25 cellular contexts compared by ENCODE assay signal in genomic region chr10:113458944-113459343, GRCh38.
"Had no signal": no experiment of that assay in that cellular context is flagged by ENCODE, and none has a peak within 500 bp of the region (broad histone marks: within the 10 kb centered on the region; RNA-seq: fewer than 3 reads in every experiment).

No MANE protein-coding gene starts in this region.

- H3K36me3 ChIP-seq: left lung, right atrium auricular region, right lobe of liver, tibial nerve, upper lobe of left lung had no signal

- H3K4me2 ChIP-seq: smooth muscle cell had no signal

- H3K9ac ChIP-seq: parathyroid adenoma had no signal

- H3K27me3 ChIP-seq: left lung, right atrium auricular region, right lobe of liver, tibial nerve, upper lobe of left lung had no signal

- H3K27ac ChIP-seq: left lung, parathyroid adenoma, right atrium auricular region, right lobe of liver, tibial nerve, upper lobe of left lung had no signal

- H3K79me2 ChIP-seq: parathyroid adenoma had no signal

- DNase-seq: hippocampal formation; immature natural killer cell; kidney; left colon; left lung; midbrain; mucosa of descending colon; naive thymus-derived CD4-positive, alpha-beta T cell; nucleus accumbens; right lobe of liver; stimulated activated CD4-positive, alpha-beta T cell treated with anti-CD3 and anti-CD28 coated beads, Interleukin-1b, Interleukin-23, amount 100 ng/mL, for 48 hours; stimulated activated CD4-positive, alpha-beta T cell treated with anti-CD3 and anti-CD28 coated beads, Interleukin-2, amount 100 ng/mL, for 48 hours; stimulated activated CD4-positive, alpha-beta T cell treated with anti-CD3 and anti-CD28 coated beads, Interleukin-4, amount 100 ng/mL, for 4 hours; stimulated activated CD8-positive, alpha-beta memory T cell treated with anti-CD3 and anti-CD28 coated beads, Interleukin-4, amount 100 ng/mL, for 48 hours; stimulated activated naive CD4-positive, alpha-beta T cell treated with Interleukin-2 at 50 U/mL for 16 hours; stimulated activated naive CD8-positive, alpha-beta T cell treated with anti-CD3 and anti-CD28 coated beads, Interleukin-15, amount 100 ng/mL, for 72 hours; substantia nigra; upper lobe of left lung had no signal

- H3K9me3 ChIP-seq: left lung, mucosa of descending colon, right atrium auricular region, right lobe of liver, tibial nerve, upper lobe of left lung had no signal

- ATAC-seq: left colon; left lung; mucosa of descending colon; naive thymus-derived CD4-positive, alpha-beta T cell; natural killer cell treated with Interleukin-12 subunit alpha and Interleukin-12 subunit beta and Interleukin-15 and Interleukin-18, amount 100 ng/mL, for 72 hours; right lobe of liver; stimulated activated memory B cell treated with anti-CD40 and anti-IgM and Interleukin-4, amounts not matched to agents 10 μg/mL and 1 μg/mL and 100 μg/mL, for 72 hours; stimulated activated naive CD8-positive, alpha-beta T cell treated with anti-CD3 and anti-CD28 coated beads, Interleukin-15, amount 100 ng/mL, for 72 hours had no signal

- H3K27ac Mint-ChIP-seq: immature natural killer cell; memory B cell; naive thymus-derived CD4-positive, alpha-beta T cell; natural killer cell treated with Interleukin-12 subunit alpha and Interleukin-12 subunit beta and Interleukin-15 and Interleukin-18, amount 100 ng/mL, for 72 hours; stimulated activated memory B cell treated with anti-CD40 and anti-IgM and Interleukin-4, amounts not matched to agents 10 μg/mL and 1 μg/mL and 100 μg/mL, for 72 hours; stimulated activated naive CD8-positive, alpha-beta T cell treated with anti-CD3 and anti-CD28 coated beads, Interleukin-15, amount 100 ng/mL, for 72 hours had no signal

- H3K9me3 Mint-ChIP-seq: immature natural killer cell; memory B cell; natural killer cell treated with Interleukin-12 subunit alpha and Interleukin-12 subunit beta and Interleukin-15 and Interleukin-18, amount 100 ng/mL, for 72 hours; stimulated activated memory B cell treated with anti-CD40 and anti-IgM and Interleukin-4, amounts not matched to agents 10 μg/mL and 1 μg/mL and 100 μg/mL, for 72 hours; stimulated activated naive CD8-positive, alpha-beta T cell treated with anti-CD3 and anti-CD28 coated beads, Interleukin-15, amount 100 ng/mL, for 72 hours had no signal

- H2AFZ ChIP-seq: parathyroid adenoma had no signal

- H3K4me3 ChIP-seq: left lung, mucosa of descending colon, right atrium auricular region, right lobe of liver, smooth muscle cell, tibial nerve, upper lobe of left lung had no signal

- H3K36me3 Mint-ChIP-seq: immature natural killer cell; memory B cell; natural killer cell treated with Interleukin-12 subunit alpha and Interleukin-12 subunit beta and Interleukin-15 and Interleukin-18, amount 100 ng/mL, for 72 hours; stimulated activated memory B cell treated with anti-CD40 and anti-IgM and Interleukin-4, amounts not matched to agents 10 μg/mL and 1 μg/mL and 100 μg/mL, for 72 hours had no signal
